Comparison of ENCODE assay signal across 21 cellular contexts in the genomic region with DNA sequence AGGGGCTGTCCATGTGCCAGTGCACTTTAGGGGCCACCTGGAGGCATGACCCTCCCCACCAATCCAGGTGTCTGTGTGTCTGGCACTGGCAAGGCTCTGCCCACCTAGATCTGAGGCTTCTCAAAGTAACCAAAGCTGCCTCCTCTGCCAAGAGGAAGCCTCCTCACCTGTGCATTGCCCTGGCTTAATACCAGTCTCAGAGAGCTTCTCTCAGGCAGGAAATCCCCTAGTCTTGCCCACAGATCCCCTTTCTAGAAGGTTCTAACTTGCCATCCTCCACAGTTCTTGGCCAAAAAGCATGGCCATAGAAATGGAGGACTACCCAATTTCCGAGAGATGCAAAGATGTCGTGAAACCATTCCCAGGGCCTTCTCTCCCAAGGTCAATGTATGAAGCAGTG.
"Had no signal": no experiment of that assay in that cellular context is flagged by ENCODE, and none has a peak within 500 bp of the region (broad histone marks: within the 10 kb centered on the region; RNA-seq: fewer than 3 reads in every experiment).

No MANE protein-coding gene starts in this region.

- H3K4me3 Mint-ChIP-seq: activated naive CD4-positive, alpha-beta T cell treated with anti-CD3 and anti-CD28 coated beads, Interleukin-2, amount 50 U/mL, for 24 hours; central memory CD8-positive, alpha-beta T cell; memory B cell; natural killer cell treated with Interleukin-12 subunit alpha and Interleukin-12 subunit beta and Interleukin-15 and Interleukin-18, amount 100 ng/mL, for 72 hours had no signal

- H3K36me3 ChIP-seq: brain microvascular endothelial cell, right lobe of liver, uterus had no signal

- H3K9me3 Mint-ChIP-seq: activated naive CD4-positive, alpha-beta T cell treated with anti-CD3 and anti-CD28 coated beads, Interleukin-2, amount 50 U/mL, for 24 hours; central memory CD8-positive, alpha-beta T cell; memory B cell; natural killer cell treated with Interleukin-12 subunit alpha and Interleukin-12 subunit beta and Interleukin-15 and Interleukin-18, amount 100 ng/mL, for 72 hours had no signal

- H3K4me1 ChIP-seq: prostate gland, right lobe of liver had no signal

- H3K27me3 ChIP-seq: brain microvascular endothelial cell, left lung, right lobe of liver, stomach, testis, uterus had no signal

- DNase-seq: activated CD4-positive, alpha-beta T cell treated with anti-CD3 and anti-CD28 coated beads, Interleukin-2, amount 50 U/mL, for 1 hour; activated effector memory CD4-positive, alpha-beta T cell treated with Interleukin-2 at 50 U/mL for 16 hours; activated T-cell treated with anti-CD3 and anti-CD28 coated beads, Interleukin-2, amount 50 U/mL, for 1 hour; brain microvascular endothelial cell; effector CD8-positive, alpha-beta T cell; islet precursor cell; left lung; right lobe of liver; stomach; T1000; testis; uterus had no signal

- H3K27ac Mint-ChIP-seq: activated naive CD4-positive, alpha-beta T cell treated with anti-CD3 and anti-CD28 coated beads, Interleukin-2, amount 50 U/mL, for 24 hours; memory B cell had no signal

- ATAC-seq: activated CD4-positive, CD25-positive, alpha-beta regulatory T cell treated with anti-CD3 and anti-CD28 coated beads, Interleukin-2, amount 50 U/mL, for 24 hours; left lung; right lobe of liver had no signal

- H3K27me3 Mint-ChIP-seq: activated naive CD4-positive, alpha-beta T cell treated with anti-CD3 and anti-CD28 coated beads, Interleukin-2, amount 50 U/mL, for 24 hours; central memory CD8-positive, alpha-beta T cell; memory B cell; natural killer cell treated with Interleukin-12 subunit alpha and Interleukin-12 subunit beta and Interleukin-15 and Interleukin-18, amount 100 ng/mL, for 72 hours had no signal

- FAIRE-seq: frontal cortex had no signal

- H3K4me1 Mint-ChIP-seq: activated naive CD4-positive, alpha-beta T cell treated with anti-CD3 and anti-CD28 coated beads, Interleukin-2, amount 50 U/mL, for 24 hours had no signal

- H3K27ac ChIP-seq: brain microvascular endothelial cell, coronary artery, prostate gland, right lobe of liver, SK-N-MC, stomach, testis had no signal

- H3K9me3 ChIP-seq: left lung, prostate gland, right lobe of liver, stomach, testis, uterus had no signal

- H3K36me3 Mint-ChIP-seq: natural killer cell treated with Interleukin-12 subunit alpha and Interleukin-12 subunit beta and Interleukin-15 and Interleukin-18, amount 100 ng/mL, for 72 hours had no signal

- H3K4me3 ChIP-seq: coronary artery, left lung, prostate gland, right lobe of liver, SK-N-MC, stomach, testis, uterus had no signal
